ENCODE assay signal across 1 cellular context in genomic region chr4:52721968-52722814, GRCh38.
TF ChIP-seq lines count a peak whose summit lies in the region.

No MANE protein-coding gene starts in this region.

TF ChIP-seq in HepG2, 621 proteins besides CTCF, POLR2A, EP300 and RAD21 (continued from another document):
- TF ChIP-seq ZNF142 (CRISPR knock-in tag; IDR thresholded peaks at IDR 0.05) (no peak), TAF1 (CRISPR knock-in tag; IDR thresholded peaks at IDR 0.05) (peak; percentile 48), PAX8 (CRISPR knock-in tag; IDR thresholded peaks at IDR 0.05; ENCODE audit: borderline replicate concordance) (no peak), PRPF4 (IDR thresholded peaks at IDR 0.05; ENCODE audit: low read depth, low read length, poor library complexity, severe bottlenecking) (no peak), CCAR2 (optimal IDR thresholded peaks at IDR 0.05; ENCODE audit: low read depth, low read length) (no peak), SMAD1 (CRISPR knock-in tag; IDR thresholded peaks at IDR 0.05; ENCODE audit: borderline replicate concordance, low read depth) (no peak), ZNF567 (CRISPR knock-in tag; IDR thresholded peaks at IDR 0.05; ENCODE audit: borderline replicate concordance) (no peak), NFE2L1 (CRISPR knock-in tag; IDR thresholded peaks at IDR 0.05; ENCODE audit: borderline replicate concordance) (no peak), ZBTB4 (CRISPR knock-in tag; IDR thresholded peaks at IDR 0.05; ENCODE audit: borderline replicate concordance) (no peak), ZNF644 (CRISPR knock-in tag; IDR thresholded peaks at IDR 0.05; ENCODE audit: low read depth) (no peak), NR2F6 (IDR thresholded peaks at IDR 0.05) (no peak), NR2F6 (CRISPR knock-in tag; IDR thresholded peaks at IDR 0.05) (no peak), MEIS2 (CRISPR knock-in tag; IDR thresholded peaks at IDR 0.05) (no peak), ARNTL (CRISPR knock-in tag; IDR thresholded peaks at IDR 0.05) (no peak), KDM3A (CRISPR knock-in tag; IDR thresholded peaks at IDR 0.05; ENCODE audit: low read depth) (no peak; the same call in 1 of the 2 replicates), NFKB2 (CRISPR knock-in tag; IDR thresholded peaks at IDR 0.05; ENCODE audit: borderline replicate concordance) (peak; percentile 35; the same call in 1 of the 2 replicates), ZNF550 (CRISPR knock-in tag; IDR thresholded peaks at IDR 0.05; ENCODE audit: borderline replicate concordance) (no peak), PATZ1 (CRISPR knock-in tag; IDR thresholded peaks at IDR 0.05) (no peak; the same call in 1 of the 2 replicates), MAFG (CRISPR knock-in tag; IDR thresholded peaks at IDR 0.05) (no peak), RARG (CRISPR knock-in tag; IDR thresholded peaks at IDR 0.05; ENCODE audit: low read depth) (no peak), ZNF773 (CRISPR knock-in tag; IDR thresholded peaks at IDR 0.05; ENCODE audit: borderline replicate concordance) (no peak), RFX3 (CRISPR knock-in tag; IDR thresholded peaks at IDR 0.05) (no peak), SCMH1 (CRISPR knock-in tag; IDR thresholded peaks at IDR 0.05; ENCODE audit: borderline replicate concordance) (no peak), ZNF776 (CRISPR knock-in tag; IDR thresholded peaks at IDR 0.05) (0 out of 2 replicates have a peak, but pooled peaks have one; percentile 22), ZBTB25 (CRISPR knock-in tag; IDR thresholded peaks at IDR 0.05) (no peak), GTF3A (CRISPR knock-in tag; conservative IDR thresholded peaks at IDR 0.05) (no peak), SOX5 (CRISPR knock-in tag; IDR thresholded peaks at IDR 0.05; ENCODE audit: borderline replicate concordance) (no peak), ZNF234 (CRISPR knock-in tag; conservative IDR thresholded peaks at IDR 0.05) (no peak), ZBTB8A (CRISPR knock-in tag; IDR thresholded peaks at IDR 0.05; ENCODE audit: borderline replicate concordance, low read depth) (no peak), KMT2A (CRISPR knock-in tag; IDR thresholded peaks at IDR 0.05) (no peak), SMAD3 (CRISPR knock-in tag; IDR thresholded peaks at IDR 0.05) (no peak), HOXA7 (CRISPR knock-in tag; IDR thresholded peaks at IDR 0.05) (no peak), ZNF512B (CRISPR knock-in tag; IDR thresholded peaks at IDR 0.05; ENCODE audit: borderline replicate concordance) (no peak), SALL2 (CRISPR knock-in tag; IDR thresholded peaks at IDR 0.05) (no peak), KAT2B (IDR thresholded peaks at IDR 0.05; ENCODE audit: borderline replicate concordance, low read depth, low read length) (no peak), ADNP (CRISPR knock-in tag; IDR thresholded peaks at IDR 0.05) (no peak), ZFAT (CRISPR knock-in tag; conservative IDR thresholded peaks at IDR 0.05) (no peak), PHF8 (CRISPR knock-in tag; IDR thresholded peaks at IDR 0.05) (peak; percentile 74), PPARG (CRISPR knock-in tag; conservative IDR thresholded peaks at IDR 0.05) (no peak), HOXA3 (CRISPR knock-in tag; IDR thresholded peaks at IDR 0.05) (no peak), ETV6 (CRISPR knock-in tag; conservative IDR thresholded peaks at IDR 0.05) (no peak), CAMTA2 (CRISPR knock-in tag; IDR thresholded peaks at IDR 0.05; ENCODE audit: borderline replicate concordance) (no peak), ATF2 (CRISPR knock-in tag; IDR thresholded peaks at IDR 0.05) (0 out of 2 replicates have a peak, but pooled peaks have one; percentile 34), GMEB1 (CRISPR knock-in tag; IDR thresholded peaks at IDR 0.05; ENCODE audit: borderline replicate concordance) (no peak)
